Comparison of ENCODE assay signal across 8 cellular contexts in genomic region chr1:151281225-151281968, GRCh38. TPM values are rescaled to one million over a fixed set of nuclear protein-coding genes. Genes with fewer than 3 reads are reported as not detected.
DNase-seq lines count a peak whose midpoint lies in the region; ATAC-seq lines count a peak whose summit lies in the region.

No MANE protein-coding gene starts in this region.

- H3K4me1 ChIP-seq in endocrine pancreas (ENCODE audit: control insufficient read depth, insufficient read depth, low read length) (no peaks in the 10 kb centered on the region), mesendoderm (ENCODE audit: control insufficient read depth, low read depth, low read length) (no peaks in the 10 kb centered on the region)

- H3K4ac ChIP-seq in mesendoderm (ENCODE audit: low read depth, low read length), result no peak overlapping the region

- no peak overlapping the region for H4K5ac ChIP-seq in mesendoderm (ENCODE audit: low read length)

- no peak overlapping the region for H2BK120ac ChIP-seq in mesendoderm (ENCODE audit: low read depth, low read length)

- H3K79me1 ChIP-seq in mesendoderm (ENCODE audit: low read length), result peaks cover 18% of the 10 kb centered on the region

- no CpG with 5 or more reads among the region's 48 CpGs for WGBS in mesendoderm (ENCODE audit: extremely low coverage, insufficient coverage, low lambda C conversion rate)

- no peaks in the 10 kb centered on the region for H3K9me3 ChIP-seq in endocrine pancreas (ENCODE audit: control insufficient read depth, low read length)

- H3K56ac ChIP-seq in mesendoderm (ENCODE audit: low read length), result peak overlapping the region; percentile 85

- H3K23ac ChIP-seq in mesendoderm (ENCODE audit: low read length), result no peak overlapping the region

- H3K79me2 ChIP-seq in mesendoderm (ENCODE audit: control insufficient read depth, insufficient read depth, low read length), result peaks cover 19% of the 10 kb centered on the region

- peak overlapping the region; percentile 18 for H3K18ac ChIP-seq in mesendoderm (ENCODE audit: low read length)

- H2BK15ac ChIP-seq in mesendoderm (replicated peaks; ENCODE audit: low read depth), result no peak overlapping the region

- DNase-seq in COLO668 (lab: John Stamatoyannopoulos, UW; ENCODE audit: unreplicated experiment) (peak; percentile 98), HUDEP-2 (lab: John Stamatoyannopoulos, UW; ENCODE audit: unreplicated experiment in 76 of 76) (peak in 75 of 76 experiments; percentile 66 to 99 (median 95)), NOMO-1 treated with dmso at 0.1 percent for 144 hours (lab: John Stamatoyannopoulos, UW; ENCODE audit: unreplicated experiment) (peak; percentile 97), mesendoderm (peak; percentile 99)
- peak; percentile 80 for DNase-seq in activated CD8-positive, alpha-beta memory T cell treated with anti-CD3 and anti-CD28 coated beads, Interleukin-2, amount 50 U/mL, for 1 hour (ENCODE audit: extremely low read depth)
- peak; percentile 90 for DNase-seq in stimulated activated CD8-positive, alpha-beta memory T cell treated with anti-CD3 and anti-CD28 coated beads, Interleukin-12 subunit alpha, Interleukin-12 subunit beta, amount 100 ng/mL, for 4 hours (ENCODE audit: low read depth)

- H3K27me3 ChIP-seq in endocrine pancreas (ENCODE audit: control insufficient read depth, insufficient read depth, low read length) (no peaks in the 10 kb centered on the region), mesendoderm (ENCODE audit: insufficient read depth, low read length, poor library complexity) (no peaks in the 10 kb centered on the region)

- H2AK5ac ChIP-seq in mesendoderm (ENCODE audit: low read length), result no peak overlapping the region

- peak overlapping the region; percentile 90 for H3K9ac ChIP-seq in endocrine pancreas (ENCODE audit: control insufficient read depth, insufficient read depth, low read length)
- peak overlapping the region; percentile 93 for H3K9ac ChIP-seq in mesendoderm (ENCODE audit: low read length)

- H3K4me2 ChIP-seq in mesendoderm (ENCODE audit: low read length), result peak overlapping the region; percentile 31

- peak overlapping the region; percentile 96 for H2BK5ac ChIP-seq in mesendoderm (ENCODE audit: low read length)

- no peaks in the 10 kb centered on the region for H3K36me3 ChIP-seq in endocrine pancreas (ENCODE audit: control insufficient read depth, insufficient read depth, low read length)
- no peaks in the 10 kb centered on the region for H3K36me3 ChIP-seq in mesendoderm (ENCODE audit: control insufficient read depth, insufficient read depth, low read length)

- H3K4me3 ChIP-seq in endocrine pancreas (ENCODE audit: control insufficient read depth, insufficient read depth, low read length) (peak overlapping the region; percentile 76), mesendoderm (ENCODE audit: low read length) (peak overlapping the region; percentile 37)

- H4K8ac ChIP-seq in mesendoderm (ENCODE audit: low read depth, low read length), result no peak overlapping the region

- peak overlapping the region; percentile 88 for H3K27ac ChIP-seq in mesendoderm (ENCODE audit: low read depth, low read length)

- peak; percentile 38 for ATAC-seq in GM21381 (IDR thresholded peaks at IDR 0.05; ENCODE audit: unreplicated experiment)

RNA-seq across cellular contexts. Expression of gene ZNF687, which starts 0.7 kb away (rescaled TPM):
- 18.8 TPM for polyA plus RNA-seq in mesendoderm (2013, experiment 1 of 2)
- 21.8 TPM for polyA plus RNA-seq in mesendoderm (2013, experiment 2 of 2)

RNA-seq across cellular contexts. Expression of gene PSMD4, which starts 26.9 kb away (rescaled TPM):
- 172 TPM for polyA plus RNA-seq in mesendoderm (2013, experiment 1 of 2)
- polyA plus RNA-seq in mesendoderm (2013, experiment 2 of 2), result 171 TPM

RNA-seq across cellular contexts. Expression of gene PI4KB, which starts 45.8 kb away (rescaled TPM):
- polyA plus RNA-seq in mesendoderm (2013, experiment 1 of 2), result 17.0 TPM
- 17.2 TPM for polyA plus RNA-seq in mesendoderm (2013, experiment 2 of 2)

Comparison
In these comparisons a context has a peak if more than half of its experiments do, and no peak if none do; other contexts are left out.
1. Peak in every context shown above with its lines: DNase-seq, ATAC-seq, H3K4me3 ChIP-seq and H3K27ac ChIP-seq.